In genomic region chr2:225177098-225177497, GRCh38 we compare ENCODE assay signal across 11 cellular contexts.
DNase-seq lines count a peak whose midpoint lies in the region; TF ChIP-seq lines count a peak whose summit lies in the region.
"Had no signal": no experiment of that assay in that cellular context is flagged by ENCODE, and none has a peak within 500 bp of the region (broad histone marks: within the 10 kb centered on the region; RNA-seq: fewer than 3 reads in every experiment).

No MANE protein-coding gene starts in this region.

- H3K4me3 Mint-ChIP-seq in progenitor cell of endocrine pancreas (ENCODE audit: low read depth), result no peak overlapping the region
- H3K4me3 Mint-ChIP-seq: naive B cell had no signal

- no peaks in the 10 kb centered on the region for H3K27me3 Mint-ChIP-seq in progenitor cell of endocrine pancreas

- no peaks in the 10 kb centered on the region for H3K9me3 Mint-ChIP-seq in progenitor cell of endocrine pancreas (ENCODE audit: low read depth)
- H3K9me3 Mint-ChIP-seq: naive B cell had no signal

- no peak overlapping the region for H3K27ac Mint-ChIP-seq in progenitor cell of endocrine pancreas
- H3K27ac Mint-ChIP-seq: naive B cell had no signal

- no peak for TF ChIP-seq CTCF in progenitor cell of endocrine pancreas (IDR thresholded peaks at IDR 0.05; ENCODE audit: unreplicated experiment)

- H3K27ac ChIP-seq in epithelial cell of prostate, result no peak overlapping the region
- H3K27ac ChIP-seq: tibial artery had no signal

- H3K4me1 Mint-ChIP-seq in progenitor cell of endocrine pancreas (ENCODE audit: low read depth), result no peaks in the 10 kb centered on the region
- H3K4me1 Mint-ChIP-seq: naive B cell had no signal

- H3K36me3 Mint-ChIP-seq in progenitor cell of endocrine pancreas (ENCODE audit: insufficient read depth), result no peaks in the 10 kb centered on the region
- H3K36me3 Mint-ChIP-seq: naive B cell had no signal

- peak; percentile 29 for DNase-seq in EL
- DNase-seq in NCI-H1694 treated with DMSO at 0.1 percent for 48 hours (lab: John Stamatoyannopoulos, UW), result peak; percentile 42
- DNase-seq in epithelial cell of prostate (ENCODE audit: low read depth, low spot score), result peak; percentile 2
- DNase-seq in putamen (ENCODE audit: low spot score), result peak; percentile 28
- no peak for DNase-seq in progenitor cell of endocrine pancreas (ENCODE audit: low spot score, unreplicated experiment)
- no peak for DNase-seq in retina
- no peak for DNase-seq in NAMALWA (ENCODE audit: low spot score)
- DNase-seq: DMS153, naive B cell, NCI-H1930, tibial artery had no signal

Comparison
In these comparisons a context has a peak if more than half of its experiments do, and no peak if none do; other contexts are left out.
1. DNase-seq: peak in EL (single experiment), NCI-H1694 treated with DMSO at 0.1 percent for 48 hours (single experiment), epithelial cell of prostate (single experiment) and putamen (single experiment); none in progenitor cell of endocrine pancreas (single experiment), retina (single experiment) and NAMALWA (single experiment).